ENCODE assay signal across 10 cellular contexts in genomic region chr1:100523038-100523649, GRCh38.
DNase-seq lines count a peak whose midpoint lies in the region; ATAC-seq and TF ChIP-seq lines count a peak whose summit lies in the region.
"Had no signal": no experiment of that assay in that cellular context is flagged by ENCODE, and none has a peak within 500 bp of the region (broad histone marks: within the 10 kb centered on the region; RNA-seq: fewer than 3 reads in every experiment).

No MANE protein-coding gene starts in this region.

- H3K27ac ChIP-seq in MM.1S (ENCODE audit: low read length) (peak overlapping the region; percentile 50; the same call in 1 of the 2 replicates), neutrophil (peak overlapping the region; percentile 59)

- H3K79me2 ChIP-seq in MM.1S (ENCODE audit: low read length), result no peaks in the 10 kb centered on the region

- no peaks in the 10 kb centered on the region for H4K20me1 ChIP-seq in MM.1S (ENCODE audit: insufficient read depth, low read length)

- H3K4me1 ChIP-seq in MM.1S (ENCODE audit: low read length) (peaks cover 13% of the 10 kb centered on the region), neutrophil (ENCODE audit: control insufficient read depth in 1 of 2, insufficient read depth in 1 of 2, low read depth in 1 of 2, low read length in 1 of 2) (peaks cover 24 to 34% of the 10 kb centered on the region in 2 experiments)

- H3F3A ChIP-seq in MM.1S (ENCODE audit: insufficient read depth, low read length), result no peaks in the 10 kb centered on the region

- H3K4me2 ChIP-seq in MM.1S (ENCODE audit: low read depth, low read length), result peak overlapping the region; percentile 45

- H3K4me3 ChIP-seq in MM.1S (ENCODE audit: low read length), result no peak overlapping the region
- H3K4me3 ChIP-seq in neutrophil (ENCODE audit: low read depth in 1 of 2, low read length in 1 of 2), result peak overlapping the region in 1 of 2 experiments; percentile 13

- no peak overlapping the region for H3K9ac ChIP-seq in MM.1S (ENCODE audit: low read length)

- no peaks in the 10 kb centered on the region for H3K36me3 ChIP-seq in MM.1S (replicated peaks; ENCODE audit: insufficient read depth, low read length)
- H3K36me3 ChIP-seq in neutrophil, result no peaks in the 10 kb centered on the region

- H3K9me3 ChIP-seq in MM.1S (replicated peaks; ENCODE audit: insufficient read depth, low read length), result no peaks in the 10 kb centered on the region
- H3K9me3 ChIP-seq in neutrophil, result no peaks in the 10 kb centered on the region

- no peak overlapping the region for H2AFZ ChIP-seq in MM.1S (ENCODE audit: low read length)

- DNase-seq in MM.1S (peak; percentile 25), GM03348 (ENCODE audit: low spot score) (no peak), NCI-H2107 (lab: John Stamatoyannopoulos, UW) (no peak), GOT3 (lab: John Stamatoyannopoulos, UW) (no peak)
- DNase-seq: activated effector memory CD4-positive, alpha-beta T cell treated with anti-CD3 and anti-CD28 coated beads, Interleukin-2, amount 50 U/mL, for 16 hours; nucleus accumbens had no signal

- no peak for TF ChIP-seq CTCF in MM.1S (IDR thresholded peaks at IDR 0.05; ENCODE audit: low read length)
- TF ChIP-seq CTCF in neutrophil (IDR thresholded peaks at IDR 0.05), result peak; percentile 42

- no peaks in the 10 kb centered on the region for H3K9me2 ChIP-seq in MM.1S (replicated peaks; ENCODE audit: insufficient read depth, low read length)

- ATAC-seq in GM18907 (IDR thresholded peaks at IDR 0.05; ENCODE audit: unreplicated experiment) (peak; percentile 96), HG02763 (IDR thresholded peaks at IDR 0.05; ENCODE audit: unreplicated experiment) (peak; percentile 92)
- ATAC-seq: stimulated activated effector memory CD8-positive, alpha-beta T cell treated with anti-CD3 and anti-CD28 coated beads, Interleukin-12 subunit alpha, Interleukin-12 subunit beta, amount 100 ng/mL, for 72 hours had no signal

- H3K27me3 ChIP-seq in MM.1S (replicated peaks; ENCODE audit: insufficient read depth, low read length) (no peaks in the 10 kb centered on the region), neutrophil (no peaks in the 10 kb centered on the region)
